ENCODE assay signal across 38 cellular contexts in genomic region chr12:31560516-31560915, GRCh38. TPM values are rescaled to one million over a fixed set of nuclear protein-coding genes. Genes with fewer than 3 reads are reported as not detected.
"Had no signal": no experiment of that assay in that cellular context is flagged by ENCODE, and none has a peak within 500 bp of the region (broad histone marks: within the 10 kb centered on the region; RNA-seq: fewer than 3 reads in every experiment).

No MANE protein-coding gene starts in this region.

- H3K27ac ChIP-seq: pancreas, prostate gland, skin epidermis, uterus, WERI-Rb-1 had no signal

- H3K36me3 ChIP-seq: pancreas, prostate gland, uterus, WERI-Rb-1 had no signal

- H3K4me3 ChIP-seq: pancreas, prostate gland, skin epidermis, uterus had no signal

- ATAC-seq: esophagus mucosa; left colon; sciatic nerve; stimulated activated effector memory CD8-positive, alpha-beta T cell treated with anti-CD3 and anti-CD28 coated beads, Interleukin-12 subunit alpha, Interleukin-12 subunit beta, amount 100 ng/mL, for 72 hours; stimulated activated naive CD8-positive, alpha-beta T cell treated with anti-CD3 and anti-CD28 coated beads, Interleukin-15, amount 100 ng/mL, for 72 hours had no signal

- H3K27me3 ChIP-seq: pancreas, uterus had no signal

- H3K9me3 ChIP-seq: pancreas, prostate gland, uterus had no signal

- FAIRE-seq: kidney, pancreas, TTC549 had no signal

- H3K27ac Mint-ChIP-seq: activated CD4-positive, alpha-beta memory T cell treated with anti-CD3 and anti-CD28 coated beads for 36 hours; activated CD4-positive, alpha-beta T cell treated with anti-CD3 and anti-CD28 coated beads, Interleukin-2, amount 10 ng/mL, durations not matched to agents 24 days and 14 days; activated T-helper 1 cell treated with anti-CD3 and anti-CD28 coated beads, Interleukin-12 subunit alpha, Interleukin-12 subunit beta, Interleukin-2, Interleukin-4 antibody, amounts not matched to agents 30 ng/mL and 10 ng/mL and 1 ng/mL, durations not matched to agents 14 hours and 24 hours and 36 hours; dendritic cell treated with granulocyte-macrophage colony-stimulating factor and Interleukin-4, amounts not matched to agents 40 ng/mL and 50 ng/mL, for 4 days; endodermal cell; immature natural killer cell; nephron; stimulated activated effector memory CD8-positive, alpha-beta T cell treated with anti-CD3 and anti-CD28 coated beads, Interleukin-12 subunit alpha, Interleukin-12 subunit beta, amount 100 ng/mL, for 72 hours; stimulated activated naive CD8-positive, alpha-beta T cell treated with anti-CD3 and anti-CD28 coated beads, Interleukin-15, amount 100 ng/mL, for 72 hours; T-helper 1 cell treated with Interleukin-12 subunit alpha and Interleukin-12 subunit beta and Interleukin-4 antibody, amounts not matched to agents 30 μg/mL and 1 μg/mL, for 36 hours; type B pancreatic cell had no signal

- H3K4me1 Mint-ChIP-seq: activated CD4-positive, alpha-beta T cell treated with anti-CD3 and anti-CD28 coated beads, Interleukin-2, amount 10 ng/mL, durations not matched to agents 24 days and 14 days; immature natural killer cell; nephron; stimulated activated effector memory CD8-positive, alpha-beta T cell treated with anti-CD3 and anti-CD28 coated beads, Interleukin-12 subunit alpha, Interleukin-12 subunit beta, amount 100 ng/mL, for 72 hours; stimulated activated naive CD8-positive, alpha-beta T cell treated with anti-CD3 and anti-CD28 coated beads, Interleukin-15, amount 100 ng/mL, for 72 hours had no signal

- DNase-seq: activated CD4-positive, alpha-beta memory T cell treated with anti-CD3 and anti-CD28 coated beads for 36 hours; activated CD4-positive, alpha-beta T cell treated with anti-CD3 and anti-CD28 coated beads, Interleukin-2, amount 10 ng/mL, durations not matched to agents 24 days and 14 days; activated CD4-positive, CD25-positive, alpha-beta regulatory T cell treated with anti-CD3 and anti-CD28 coated beads, Interleukin-2, amount 50 U/mL, for 72 hours; activated CD8-positive, alpha-beta memory T cell treated with anti-CD3 and anti-CD28 coated beads, Interleukin-2, amount 50 U/mL, for 4 hours; activated effector memory CD4-positive, alpha-beta T cell treated with anti-CD3 and anti-CD28 coated beads, Interleukin-2, amount 50 U/mL, for 16 hours; activated naive CD4-positive, alpha-beta T cell treated with anti-CD3 and anti-CD28 coated beads, Interleukin-2, amount 50 U/mL, for 16 hours; activated T-cell treated with anti-CD3 and anti-CD28 coated beads, Interleukin-2, amount 50 U/mL, for 1 hour; amygdala; central memory CD4-positive, alpha-beta T cell; endodermal cell; foreskin fibroblast; head of caudate nucleus; hypothalamus; immature natural killer cell; kidney; left colon; mammary epithelial cell; nucleus accumbens; pancreas; retina; stimulated activated CD4-positive, alpha-beta T cell treated with anti-CD3 and anti-CD28 coated beads, Interleukin-12 subunit alpha, Interleukin-12 subunit beta, amount 100 ng/mL, for 4 hours; stimulated activated CD4-positive, alpha-beta T cell treated with anti-CD3 and anti-CD28 coated beads, Interleukin-4, amount 100 ng/mL, for 24 hours; stimulated activated naive CD8-positive, alpha-beta T cell treated with anti-CD3 and anti-CD28 coated beads, Interleukin-15, amount 100 ng/mL, for 72 hours; substantia nigra; T-helper 9 cell; uterus; WERI-Rb-1 had no signal

- H3K4me3 Mint-ChIP-seq: activated CD4-positive, alpha-beta memory T cell treated with anti-CD3 and anti-CD28 coated beads for 36 hours; activated CD4-positive, alpha-beta T cell treated with anti-CD3 and anti-CD28 coated beads, Interleukin-2, amount 10 ng/mL, durations not matched to agents 24 days and 14 days; activated T-helper 1 cell treated with anti-CD3 and anti-CD28 coated beads, Interleukin-12 subunit alpha, Interleukin-12 subunit beta, Interleukin-2, Interleukin-4 antibody, amounts not matched to agents 30 ng/mL and 10 ng/mL and 1 ng/mL, durations not matched to agents 14 hours and 24 hours and 36 hours; dendritic cell treated with granulocyte-macrophage colony-stimulating factor and Interleukin-4, amounts not matched to agents 40 ng/mL and 50 ng/mL, for 4 days; endodermal cell; immature natural killer cell; nephron; stimulated activated effector memory CD8-positive, alpha-beta T cell treated with anti-CD3 and anti-CD28 coated beads, Interleukin-12 subunit alpha, Interleukin-12 subunit beta, amount 100 ng/mL, for 72 hours; stimulated activated naive CD8-positive, alpha-beta T cell treated with anti-CD3 and anti-CD28 coated beads, Interleukin-15, amount 100 ng/mL, for 72 hours; T-helper 1 cell treated with Interleukin-12 subunit alpha and Interleukin-12 subunit beta and Interleukin-4 antibody, amounts not matched to agents 30 μg/mL and 1 μg/mL, for 36 hours; type B pancreatic cell had no signal

- H3K27me3 Mint-ChIP-seq: dendritic cell treated with granulocyte-macrophage colony-stimulating factor and Interleukin-4, amounts not matched to agents 40 ng/mL and 50 ng/mL, for 4 days had no signal

- H3K36me3 Mint-ChIP-seq: activated CD4-positive, alpha-beta memory T cell treated with anti-CD3 and anti-CD28 coated beads for 36 hours; immature natural killer cell; stimulated activated effector memory CD8-positive, alpha-beta T cell treated with anti-CD3 and anti-CD28 coated beads, Interleukin-12 subunit alpha, Interleukin-12 subunit beta, amount 100 ng/mL, for 72 hours had no signal

- H3K9me3 Mint-ChIP-seq: activated CD4-positive, alpha-beta memory T cell treated with anti-CD3 and anti-CD28 coated beads for 36 hours; activated CD4-positive, alpha-beta T cell treated with anti-CD3 and anti-CD28 coated beads, Interleukin-2, amount 10 ng/mL, durations not matched to agents 24 days and 14 days; activated T-helper 1 cell treated with anti-CD3 and anti-CD28 coated beads, Interleukin-12 subunit alpha, Interleukin-12 subunit beta, Interleukin-2, Interleukin-4 antibody, amounts not matched to agents 30 ng/mL and 10 ng/mL and 1 ng/mL, durations not matched to agents 14 hours and 24 hours and 36 hours; dendritic cell treated with granulocyte-macrophage colony-stimulating factor and Interleukin-4, amounts not matched to agents 40 ng/mL and 50 ng/mL, for 4 days; stimulated activated effector memory CD8-positive, alpha-beta T cell treated with anti-CD3 and anti-CD28 coated beads, Interleukin-12 subunit alpha, Interleukin-12 subunit beta, amount 100 ng/mL, for 72 hours; stimulated activated naive CD8-positive, alpha-beta T cell treated with anti-CD3 and anti-CD28 coated beads, Interleukin-15, amount 100 ng/mL, for 72 hours; T-helper 1 cell treated with Interleukin-12 subunit alpha and Interleukin-12 subunit beta and Interleukin-4 antibody, amounts not matched to agents 30 μg/mL and 1 μg/mL, for 36 hours had no signal

- H3K4me1 ChIP-seq: prostate gland, uterus had no signal

RNA-seq across cellular contexts. Expression of gene DENND5B, which starts 30.4 kb away (rescaled TPM):
- total RNA-seq: activated CD4-positive, alpha-beta T cell treated with anti-CD3 and anti-CD28 coated beads, Interleukin-2, amount 10 ng/mL, durations not matched to agents 24 days and 14 days had no signal
